Comparison of ENCODE assay signal across 31 cellular contexts in genomic region chr9:89145086-89145485, GRCh38. TPM values are rescaled to one million over a fixed set of nuclear protein-coding genes. Genes with fewer than 3 reads are reported as not detected.
"Had no signal": no experiment of that assay in that cellular context is flagged by ENCODE, and none has a peak within 500 bp of the region (broad histone marks: within the 10 kb centered on the region; RNA-seq: fewer than 3 reads in every experiment).

No MANE protein-coding gene starts in this region.

- H2AFZ ChIP-seq: hepatocyte had no signal

- H3K4me2 ChIP-seq: hepatocyte had no signal

- H3K9me3 Mint-ChIP-seq: activated B cell treated with CpG ODN at 0.5 μM for 24 hours; activated CD8-positive, alpha-beta T cell treated with anti-CD3 and anti-CD28 coated beads for 36 hours; activated naive CD4-positive, alpha-beta T cell treated with anti-CD3 and anti-CD28 coated beads, Interleukin-2, amount 50 U/mL, for 72 hours; activated T-cell treated with anti-CD3 and anti-CD28 coated beads, Interleukin-2, amount 50 U/mL, for 4 hours; activated T-helper 2 cell treated with anti-CD3 and anti-CD28 coated beads, Interferon-gamma antibody, Interleukin-2, Interleukin-4, amounts not matched to agents 10 μg/mL and 5 μg/mL and 100 μg/mL, durations not matched to agents 14 hours and 24 hours and 36 hours; dendritic cell treated with granulocyte-macrophage colony-stimulating factor and Interleukin-4, amounts not matched to agents 40 ng/mL and 50 ng/mL, for 4 days; stimulated activated memory B cell treated with anti-CD40 and anti-IgM and Interleukin-4, amounts not matched to agents 10 μg/mL and 1 μg/mL and 100 μg/mL, for 72 hours; stimulated activated naive CD8-positive, alpha-beta T cell treated with anti-CD3 and anti-CD28 coated beads, Interleukin-15, amount 100 ng/mL, for 72 hours; T-helper 1 cell treated with Interleukin-12 subunit alpha and Interleukin-12 subunit beta and Interleukin-4 antibody, amounts not matched to agents 30 μg/mL and 1 μg/mL, for 36 hours had no signal

- H3K36me3 ChIP-seq: esophagus muscularis mucosa, gastroesophageal sphincter, neutrophil, thyroid gland, upper lobe of left lung, vagina had no signal

- ATAC-seq: activated CD8-positive, alpha-beta T cell treated with anti-CD3 and anti-CD28 coated beads for 36 hours; activated naive CD4-positive, alpha-beta T cell treated with anti-CD3 and anti-CD28 coated beads, Interleukin-2, amount 50 U/mL, for 72 hours; activated T-cell treated with anti-CD3 and anti-CD28 coated beads, Interleukin-2, amount 50 U/mL, for 4 hours; gastroesophageal sphincter; left cardiac atrium; left ventricle myocardium superior; sciatic nerve; stimulated activated memory B cell treated with anti-CD40 and anti-IgM and Interleukin-4, amounts not matched to agents 10 μg/mL and 1 μg/mL and 100 μg/mL, for 72 hours; stimulated activated naive CD8-positive, alpha-beta T cell treated with anti-CD3 and anti-CD28 coated beads, Interleukin-15, amount 100 ng/mL, for 72 hours had no signal

- H3K27ac ChIP-seq: esophagus muscularis mucosa, gastroesophageal sphincter, hepatocyte, neutrophil, skin epidermis, thyroid gland, upper lobe of left lung, vagina had no signal

- H3K4me3 Mint-ChIP-seq: activated B cell treated with CpG ODN at 0.5 μM for 24 hours; activated CD8-positive, alpha-beta T cell treated with anti-CD3 and anti-CD28 coated beads for 36 hours; activated T-cell treated with anti-CD3 and anti-CD28 coated beads, Interleukin-2, amount 50 U/mL, for 4 hours; dendritic cell treated with granulocyte-macrophage colony-stimulating factor and Interleukin-4, amounts not matched to agents 40 ng/mL and 50 ng/mL, for 4 days; naive B cell; nephron progenitor cell; stimulated activated memory B cell treated with anti-CD40 and anti-IgM and Interleukin-4, amounts not matched to agents 10 μg/mL and 1 μg/mL and 100 μg/mL, for 72 hours; stimulated activated naive CD8-positive, alpha-beta T cell treated with anti-CD3 and anti-CD28 coated beads, Interleukin-15, amount 100 ng/mL, for 72 hours; T-helper 1 cell treated with Interleukin-12 subunit alpha and Interleukin-12 subunit beta and Interleukin-4 antibody, amounts not matched to agents 30 μg/mL and 1 μg/mL, for 36 hours had no signal

- H3K27me3 ChIP-seq: esophagus muscularis mucosa, gastroesophageal sphincter, hepatocyte, thyroid gland, upper lobe of left lung, vagina had no signal

- H3K79me2 ChIP-seq: hepatocyte had no signal

- H3K27ac Mint-ChIP-seq: activated B cell treated with CpG ODN at 0.5 μM for 24 hours; activated CD8-positive, alpha-beta T cell treated with anti-CD3 and anti-CD28 coated beads for 36 hours; activated naive CD4-positive, alpha-beta T cell treated with anti-CD3 and anti-CD28 coated beads, Interleukin-2, amount 50 U/mL, for 72 hours; activated T-helper 2 cell treated with anti-CD3 and anti-CD28 coated beads, Interferon-gamma antibody, Interleukin-2, Interleukin-4, amounts not matched to agents 10 μg/mL and 5 μg/mL and 100 μg/mL, durations not matched to agents 14 hours and 24 hours and 36 hours; dendritic cell treated with granulocyte-macrophage colony-stimulating factor and Interleukin-4, amounts not matched to agents 40 ng/mL and 50 ng/mL, for 4 days; naive B cell; nephron progenitor cell; stimulated activated memory B cell treated with anti-CD40 and anti-IgM and Interleukin-4, amounts not matched to agents 10 μg/mL and 1 μg/mL and 100 μg/mL, for 72 hours; stimulated activated naive CD8-positive, alpha-beta T cell treated with anti-CD3 and anti-CD28 coated beads, Interleukin-15, amount 100 ng/mL, for 72 hours; T-helper 1 cell treated with Interleukin-12 subunit alpha and Interleukin-12 subunit beta and Interleukin-4 antibody, amounts not matched to agents 30 μg/mL and 1 μg/mL, for 36 hours had no signal

- H3K4me1 ChIP-seq: esophagus muscularis mucosa, gastroesophageal sphincter had no signal

- DNase-seq: activated B cell treated with CpG ODN at 0.5 μM for 24 hours; activated CD4-positive, alpha-beta T cell treated with anti-CD3 and anti-CD28 coated beads, Interleukin-2, amount 50 U/mL, for 1 hour; activated CD8-positive, alpha-beta T cell treated with anti-CD3 and anti-CD28 coated beads for 36 hours; activated T-cell treated with anti-CD3 and anti-CD28 coated beads, Interleukin-2, amount 50 U/mL, for 4 hours; aorta; central memory CD4-positive, alpha-beta T cell; effector CD4-positive, alpha-beta T cell; islet precursor cell; left cardiac atrium; left ventricle myocardium superior; naive B cell; nephron progenitor cell; stimulated activated CD4-positive, alpha-beta T cell treated with anti-CD3 and anti-CD28 coated beads, Interleukin-4, amount 100 ng/mL, for 4 hours; stimulated activated CD8-positive, alpha-beta memory T cell treated with anti-CD3 and anti-CD28 coated beads, Interleukin-4, amount 100 ng/mL, for 48 hours; stimulated activated naive CD8-positive, alpha-beta T cell treated with anti-CD3 and anti-CD28 coated beads, Interleukin-15, amount 100 ng/mL, for 72 hours; substantia nigra; SW 1271; thyroid gland; upper lobe of left lung had no signal

- H3K9me3 ChIP-seq: esophagus muscularis mucosa, gastroesophageal sphincter, neutrophil, thyroid gland, upper lobe of left lung, vagina had no signal

- H3K4me3 ChIP-seq: esophagus muscularis mucosa, gastroesophageal sphincter, hepatocyte, skin epidermis, thyroid gland, upper lobe of left lung, vagina had no signal

- H3K4me1 Mint-ChIP-seq: stimulated activated naive CD8-positive, alpha-beta T cell treated with anti-CD3 and anti-CD28 coated beads, Interleukin-15, amount 100 ng/mL, for 72 hours had no signal

- H3K27me3 Mint-ChIP-seq: activated B cell treated with CpG ODN at 0.5 μM for 24 hours had no signal

- H3K36me3 Mint-ChIP-seq: activated naive CD4-positive, alpha-beta T cell treated with anti-CD3 and anti-CD28 coated beads, Interleukin-2, amount 50 U/mL, for 72 hours; naive B cell; stimulated activated memory B cell treated with anti-CD40 and anti-IgM and Interleukin-4, amounts not matched to agents 10 μg/mL and 1 μg/mL and 100 μg/mL, for 72 hours had no signal

RNA-seq across cellular contexts. Expression of gene SHC3, which starts 33.5 kb away (rescaled TPM):
- total RNA-seq: activated B cell treated with CpG ODN at 0.5 μM for 24 hours; activated CD8-positive, alpha-beta T cell treated with anti-CD3 and anti-CD28 coated beads for 36 hours; activated T-helper 2 cell treated with anti-CD3 and anti-CD28 coated beads, Interferon-gamma antibody, Interleukin-2, Interleukin-4, amounts not matched to agents 10 μg/mL and 5 μg/mL and 100 μg/mL, durations not matched to agents 14 hours and 24 hours and 36 hours had no signal
